Comparison of ENCODE assay signal across 12 cellular contexts in genomic region chr20:63911171-63911570, GRCh38. TPM values are rescaled to one million over a fixed set of nuclear protein-coding genes. Genes with fewer than 3 reads are reported as not detected.
DNase-seq lines count a peak whose midpoint lies in the region; ATAC-seq and TF ChIP-seq lines count a peak whose summit lies in the region.
"Had no signal": no experiment of that assay in that cellular context is flagged by ENCODE, and none has a peak within 500 bp of the region (broad histone marks: within the 10 kb centered on the region; RNA-seq: fewer than 3 reads in every experiment).

No MANE protein-coding gene starts in this region.

- 28 to 39% (median 33%) methylated on average over 11 of the region's 11 CpGs for WGBS in adrenal gland, 4 donors
- WGBS in right lobe of liver (ENCODE audit: insufficient coverage, low coverage, low lambda C conversion rate, missing lambda C conversion rate): 60% methylated on average over 10 of the region's 11 CpGs

- H3K4me3 ChIP-seq in adrenal gland: no peak overlapping the region
- no peak overlapping the region for H3K4me3 ChIP-seq in right lobe of liver
- no peak overlapping the region for H3K4me3 ChIP-seq in vagina
- H3K4me3 ChIP-seq: HAP-1 had no signal

- H3K9me3 ChIP-seq in adrenal gland (replicated peaks in 1 of 3): no peaks in the 10 kb centered on the region
- H3K9me3 ChIP-seq in right lobe of liver: no peaks in the 10 kb centered on the region
- no peaks in the 10 kb centered on the region for H3K9me3 ChIP-seq in vagina
- H3K9me3 ChIP-seq: HAP-1 had no signal

- no peaks in the 10 kb centered on the region for H3K27me3 ChIP-seq in adrenal gland
- no peaks in the 10 kb centered on the region for H3K27me3 ChIP-seq in right lobe of liver
- no peaks in the 10 kb centered on the region for H3K27me3 ChIP-seq in vagina

- H3K27ac ChIP-seq in adrenal gland (peak overlapping the region in 1 of 5 donors; percentile 45), right lobe of liver (no peak overlapping the region), vagina (peak overlapping the region; percentile 43)

- DNase-seq in Right ventricle myocardium superior: no peak
- no peak for DNase-seq in cardiac septum (ENCODE audit: low spot score)
- peak in 6 of 7 donors; percentile 47 to 70 (median 58) for DNase-seq in adrenal gland
- DNase-seq in right lobe of liver: no peak
- no peak for DNase-seq in vagina (ENCODE audit: extremely low spot score in 2 of 2)
- DNase-seq in OCI-M2 (lab: John Stamatoyannopoulos, UW; ENCODE audit: unreplicated experiment): no peak
- DNase-seq in iPS-NIHi11 (ENCODE audit: low spot score): no peak
- DNase-seq: activated CD4-positive, alpha-beta T cell treated with anti-CD3 and anti-CD28 coated beads, Interleukin-2, amount 50 U/mL, for 4 hours; NCI-H187 had no signal

- H3K36me3 ChIP-seq in adrenal gland (replicated peaks in 1 of 2): no peaks in the 10 kb centered on the region
- H3K36me3 ChIP-seq in right lobe of liver: no peaks in the 10 kb centered on the region
- H3K36me3 ChIP-seq in vagina: no peaks in the 10 kb centered on the region
- H3K36me3 ChIP-seq: HAP-1 had no signal

- peak; percentile 19 for ATAC-seq in Right ventricle myocardium superior (ENCODE audit: poor library complexity)
- ATAC-seq in right lobe of liver: peak in 3 of 4 donors; percentile 15 to 38 (median 24)
- no peak for ATAC-seq in HG02678 (IDR thresholded peaks at IDR 0.05; ENCODE audit: unreplicated experiment)

- TF ChIP-seq CTCF in adrenal gland (IDR thresholded peaks at IDR 0.05) (no peak), right lobe of liver (IDR thresholded peaks at IDR 0.05) (no peak), vagina (IDR thresholded peaks at IDR 0.05) (no peak)

- intact Hi-C loops in Right ventricle myocardium superior (cut with DNase I): no loop called here
- intact Hi-C loops in cardiac septum (cut with DNase I): no loop called here
- intact Hi-C loops in adrenal gland (cut with DNase I): no loop called here
- intact Hi-C loops in right lobe of liver (cut with DNase I): no loop called here
- intact Hi-C loops in vagina (cut with DNase I): no loop called here

- H3K4me1 ChIP-seq in adrenal gland (replicated peaks in 1 of 2) (peaks cover 4 to 30% of the 10 kb centered on the region in 2 donors), right lobe of liver (peaks cover 0 to 15% (median 0%) of the 10 kb centered on the region in 4 donors), vagina (peaks cover 28% of the 10 kb centered on the region)

- TF ChIP-seq POLR2A in adrenal gland (IDR thresholded peaks at IDR 0.05) (no peak), right lobe of liver (IDR thresholded peaks at IDR 0.05) (no peak), vagina (IDR thresholded peaks at IDR 0.05) (no peak)

RNA-seq across cellular contexts. Expression of gene DNAJC5, which starts 16.2 kb away (rescaled TPM):
- total RNA-seq in Right ventricle myocardium superior: 42.3 TPM
- 36.1 TPM for total RNA-seq in cardiac septum
- total RNA-seq in adrenal gland: 10 to 100 TPM; 53.8 to 78.0 (median 64.8) TPM
- 10 to 100 TPM; 26.5 to 31.7 (median 29.7) TPM for polyA plus RNA-seq in adrenal gland
- total RNA-seq in right lobe of liver: 10 to 100 TPM; 10.7 to 26.0 (median 15.1) TPM
- 25.8 TPM for total RNA-seq in vagina

RNA-seq across cellular contexts. Expression of gene UCKL1, which starts 45.0 kb away (rescaled TPM):
- total RNA-seq in Right ventricle myocardium superior (54.4 TPM), cardiac septum (43.2 TPM), adrenal gland (10 to 100 TPM; 14.9 to 56.8 (median 37.2) TPM), right lobe of liver (10 to 100 TPM; 13.1 to 28.5 (median 16.9) TPM), vagina (50.1 TPM)
- polyA plus RNA-seq in adrenal gland: 100 to 1,000 TPM in 1 of 3 donors, 10 to 100 TPM in 2; 12.1 to 101 (median 91.3) TPM

RNA-seq across cellular contexts. Expression of gene TPD52L2, which starts 46.1 kb away (rescaled TPM):
- total RNA-seq in Right ventricle myocardium superior (69.0 TPM), cardiac septum (72.0 TPM), adrenal gland (100 to 1,000 TPM in 6 of 8 donors, 10 to 100 TPM in 2; 88.1 to 125 (median 113) TPM), right lobe of liver (10 to 100 TPM; 20.1 to 46.8 (median 30.5) TPM), vagina (90.1 TPM)
- 100 to 1,000 TPM in 2 of 3 donors, 10 to 100 TPM in 1; 92.2 to 114 (median 110) TPM for polyA plus RNA-seq in adrenal gland

RNA-seq across cellular contexts. Expression of gene ABHD16B, which starts 49.9 kb away (rescaled TPM):
- total RNA-seq in Right ventricle myocardium superior (not detected), cardiac septum (not detected), adrenal gland (not detected), right lobe of liver (not detected), vagina (not detected)
- polyA plus RNA-seq in adrenal gland: 1 to 10 TPM in 1 of 3 donors, under 1 TPM in 1, not detected in 1; 0.54 to 1.2 TPM
- total RNA-seq: glomerular endothelial cell had no signal

RNA-seq across cellular contexts. Expression of gene ZNF512B, which starts 58.6 kb away (rescaled TPM):
- total RNA-seq in Right ventricle myocardium superior (11.3 TPM), cardiac septum (12.8 TPM), adrenal gland (10 to 100 TPM in 6 of 8 donors, 1 to 10 TPM in 2; 8.5 to 24.7 (median 13.9) TPM), right lobe of liver (10 to 100 TPM; 10.8 to 16.8 (median 14.0) TPM), vagina (10.3 TPM)
- 10 to 100 TPM in 2 of 3 donors, 1 to 10 TPM in 1; 3.5 to 39.4 (median 12.1) TPM for polyA plus RNA-seq in adrenal gland

Comparison
In these comparisons a context has a peak if more than half of its experiments do, and no peak if none do; other contexts are left out.
1. DNase-seq: peak in adrenal gland (6 of 7); none in Right ventricle myocardium superior (single experiment), cardiac septum (single experiment), right lobe of liver (0 of 3), vagina (0 of 2), OCI-M2 (single experiment) and iPS-NIHi11 (single experiment).